ENCODE assay signal across 23 cellular contexts in the genomic region with DNA sequence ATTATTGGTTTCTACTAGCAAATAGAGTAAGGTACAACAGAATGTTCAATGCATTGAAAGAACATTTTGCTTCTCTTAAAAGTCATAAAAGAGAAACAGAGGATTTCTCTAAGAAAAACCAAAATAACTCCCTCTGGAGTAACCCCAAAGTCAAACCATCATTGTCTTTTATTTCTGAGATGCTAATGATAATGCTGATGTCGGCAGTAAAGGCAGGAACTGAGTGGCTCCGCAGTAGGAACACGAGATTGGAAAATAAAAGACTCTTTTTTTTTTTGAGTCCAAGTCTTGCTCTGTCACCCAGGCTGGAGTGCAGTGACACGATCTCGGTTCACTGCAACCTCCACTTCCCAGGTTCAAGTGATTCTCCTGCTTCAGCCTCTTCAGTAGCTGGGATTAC. TPM values are rescaled to one million over a fixed set of nuclear protein-coding genes. Genes with fewer than 3 reads are reported as not detected.
"Had no signal": no experiment of that assay in that cellular context is flagged by ENCODE, and none has a peak within 500 bp of the region (broad histone marks: within the 10 kb centered on the region; RNA-seq: fewer than 3 reads in every experiment).

No MANE protein-coding gene starts in this region.

- H3K9me3 ChIP-seq: esophagus muscularis mucosa, gastrocnemius medialis, heart right ventricle, neutrophil, psoas muscle, sigmoid colon, upper lobe of left lung, uterus had no signal

- H3K4me3 ChIP-seq: esophagus muscularis mucosa, gastrocnemius medialis, heart right ventricle, psoas muscle, sigmoid colon, skin epidermis, upper lobe of left lung, uterus had no signal

- ATAC-seq: gastrocnemius medialis; heart right ventricle; left lobe of liver; naive thymus-derived CD4-positive, alpha-beta T cell; psoas muscle; stimulated activated naive B cell treated with anti-CD40 and anti-IgM and Interleukin-4, amounts not matched to agents 10 μg/mL and 1 μg/mL and 100 μg/mL, for 72 hours; stimulated activated naive CD8-positive, alpha-beta T cell treated with anti-CD3 and anti-CD28 coated beads, Interleukin-15, amount 100 ng/mL, for 72 hours had no signal

- H3K4me1 ChIP-seq: uterus had no signal

- DNase-seq: cortex of kidney; effector memory CD4-positive, alpha-beta T cell; gastrocnemius medialis; heart right ventricle; islet precursor cell; mammary epithelial cell; naive thymus-derived CD4-positive, alpha-beta T cell; nephron progenitor cell; psoas muscle; sigmoid colon; stimulated activated CD4-positive, alpha-beta T cell treated with anti-CD3 and anti-CD28 coated beads, Interleukin-2, amount 100 ng/mL, for 24 hours; stimulated activated CD4-positive, alpha-beta T cell treated with anti-CD3 and anti-CD28 coated beads, Interleukin-4, amount 100 ng/mL, for 4 hours; stimulated activated naive B cell treated with anti-CD40 and anti-IgM and Interleukin-4, amounts not matched to agents 10 μg/mL and 1 μg/mL and 100 μg/mL, for 72 hours; stimulated activated naive CD8-positive, alpha-beta T cell treated with anti-CD3 and anti-CD28 coated beads, Interleukin-15, amount 100 ng/mL, for 72 hours; upper lobe of left lung; uterus had no signal

- H3K27me3 ChIP-seq: esophagus muscularis mucosa, gastrocnemius medialis, heart right ventricle, neutrophil, sigmoid colon, upper lobe of left lung, uterus had no signal

- H3K36me3 ChIP-seq: esophagus muscularis mucosa, gastrocnemius medialis, heart right ventricle, neutrophil, sigmoid colon, upper lobe of left lung, uterus had no signal

- H3K27ac ChIP-seq: epithelial cell of prostate, esophagus muscularis mucosa, gastrocnemius medialis, heart right ventricle, neutrophil, psoas muscle, sigmoid colon, skin epidermis, upper lobe of left lung, uterus had no signal

RNA-seq across cellular contexts. Expression of gene MYOZ1, which starts 47.5 kb away (rescaled TPM):
- total RNA-seq: left lobe of liver; mononuclear cell; naive thymus-derived CD4-positive, alpha-beta T cell; osteoblast; sigmoid colon had no signal
- polyA plus RNA-seq: mammary epithelial cell; naive thymus-derived CD4-positive, alpha-beta T cell had no signal
